In the genomic region with DNA sequence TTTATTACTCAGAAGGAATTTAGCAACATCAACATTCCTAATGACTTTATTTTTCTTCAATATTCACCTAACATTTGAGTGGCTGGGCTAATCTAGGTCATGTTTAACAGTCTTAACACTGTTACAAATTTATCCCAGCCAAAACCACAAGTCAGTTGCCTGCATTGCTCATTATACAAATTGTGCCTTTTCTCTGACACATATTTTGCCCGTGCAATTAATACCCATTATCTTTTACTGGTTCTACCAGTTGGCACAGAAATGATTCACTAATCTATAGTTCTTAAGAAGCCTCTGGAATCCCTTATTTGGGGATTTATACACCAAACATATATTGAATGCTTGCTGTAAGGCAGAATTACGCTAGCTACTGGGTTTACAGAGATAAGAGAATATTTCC, we compare ENCODE assay signal across 17 cellular contexts. TPM values are rescaled to one million over a fixed set of nuclear protein-coding genes. Genes with fewer than 3 reads are reported as not detected.
DNase-seq lines count a peak whose midpoint lies in the region; ATAC-seq, FAIRE-seq and TF ChIP-seq lines count a peak whose summit lies in the region.
"Had no signal": no experiment of that assay in that cellular context is flagged by ENCODE, and none has a peak within 500 bp of the region (broad histone marks: within the 10 kb centered on the region; RNA-seq: fewer than 3 reads in every experiment).

No MANE protein-coding gene starts in this region.

- TF ChIP-seq CTCF in bronchial epithelial cell (IDR thresholded peaks at IDR 0.05; ENCODE audit: insufficient read depth, low read length, severe bottlenecking) = no peak

- no peak overlapping the region for H3K4me3 ChIP-seq in bronchial epithelial cell (ENCODE audit: low read depth, low read length)
- H3K4me3 ChIP-seq: A549, GM23248, HAP-1 had no signal

- DNase-seq in activated T-cell treated with anti-CD3 and anti-CD28 coated beads, Interleukin-2, amount 50 U/mL, for 24 hours = no peak
- no peak for DNase-seq in activated T-cell treated with anti-CD3 and anti-CD28 coated beads, Interleukin-2, amount 50 U/mL, for 48 hours
- peak; percentile 45 for DNase-seq in bronchial epithelial cell (ENCODE audit: low read depth)
- DNase-seq in iris pigment epithelial cell (ENCODE audit: low read depth) = peak; percentile 8
- DNase-seq in cardiac septum (ENCODE audit: low spot score) = no peak
- DNase-seq in stimulated activated CD4-positive, alpha-beta T cell treated with anti-CD3 and anti-CD28 coated beads, Interleukin-1b, Interleukin-23, amount 100 ng/mL, for 48 hours = no peak
- DNase-seq in activated CD8-positive, alpha-beta memory T cell treated with anti-CD3 and anti-CD28 coated beads, Interleukin-2, amount 50 U/mL, for 4 hours = no peak
- DNase-seq: AML-193; Calu3; CD8-positive, alpha-beta T cell; DMS79 treated with DMSO at 0.1 percent for 48 hours; GF-D8; GM23248 had no signal

- H3K27me3 ChIP-seq in bronchial epithelial cell (ENCODE audit: control insufficient read depth, insufficient read depth, low read length) = no peaks in the 10 kb centered on the region

- intact Hi-C loops in cardiac septum (cut with DNase I) = loop anchor here (5.0 kb wide), 1 partner anchor 142 kb away; no protein-coding TSS in a partner anchor

- peaks cover 6% of the 10 kb centered on the region for H3K36me3 ChIP-seq in bronchial epithelial cell (ENCODE audit: control insufficient read depth, insufficient read depth, low read length)

- peaks cover 94% of the 10 kb centered on the region for H3K36me3 Mint-ChIP-seq in activated T-cell treated with anti-CD3 and anti-CD28 coated beads, Interleukin-2, amount 50 U/mL, for 24 hours (ENCODE audit: low read depth)

- H3K27me3 Mint-ChIP-seq in activated T-cell treated with anti-CD3 and anti-CD28 coated beads, Interleukin-2, amount 50 U/mL, for 24 hours = no peaks in the 10 kb centered on the region

- H3K4me1 Mint-ChIP-seq in activated T-cell treated with anti-CD3 and anti-CD28 coated beads, Interleukin-2, amount 50 U/mL, for 24 hours (ENCODE audit: low read depth) = peaks cover 22% of the 10 kb centered on the region

- H3K27ac Mint-ChIP-seq in activated T-cell treated with anti-CD3 and anti-CD28 coated beads, Interleukin-2, amount 50 U/mL, for 24 hours = peak overlapping the region; percentile 14
- H3K27ac Mint-ChIP-seq: CD8-positive, alpha-beta T cell had no signal

- no peak overlapping the region for H3K4me3 Mint-ChIP-seq in activated T-cell treated with anti-CD3 and anti-CD28 coated beads, Interleukin-2, amount 50 U/mL, for 24 hours
- H3K4me3 Mint-ChIP-seq: CD8-positive, alpha-beta T cell had no signal

- no peak for FAIRE-seq in bronchial epithelial cell (lab: Jason Lieb, UNC)
- FAIRE-seq: A549, GM19239 had no signal

- H3K9me3 Mint-ChIP-seq in activated T-cell treated with anti-CD3 and anti-CD28 coated beads, Interleukin-2, amount 50 U/mL, for 24 hours = no peaks in the 10 kb centered on the region
- H3K9me3 Mint-ChIP-seq: CD8-positive, alpha-beta T cell had no signal

- ATAC-seq in GM21576 (IDR thresholded peaks at IDR 0.05; ENCODE audit: unreplicated experiment) = no peak
- ATAC-seq: A549; CD8-positive, alpha-beta T cell had no signal

RNA-seq across cellular contexts. Expression of a gene that starts 46.3 kb away (rescaled TPM):
- total RNA-seq in bronchial epithelial cell (8.7 and 9.7 TPM in 2 replicates), cardiac septum (19.1 TPM)

Comparison
In these comparisons a context has a peak if more than half of its experiments do, and no peak if none do; other contexts are left out.
1. DNase-seq: peak in bronchial epithelial cell (single experiment) and iris pigment epithelial cell (single experiment); none in activated T-cell treated with anti-CD3 and anti-CD28 coated beads, Interleukin-2, amount 50 U/mL, for 24 hours (single experiment), activated T-cell treated with anti-CD3 and anti-CD28 coated beads, Interleukin-2, amount 50 U/mL, for 48 hours (0 of 2), cardiac septum (single experiment), stimulated activated CD4-positive, alpha-beta T cell treated with anti-CD3 and anti-CD28 coated beads, Interleukin-1b, Interleukin-23, amount 100 ng/mL, for 48 hours (single experiment) and activated CD8-positive, alpha-beta memory T cell treated with anti-CD3 and anti-CD28 coated beads, Interleukin-2, amount 50 U/mL, for 4 hours (single experiment).